ENCODE assay signal across 19 cellular contexts in the genomic region with DNA sequence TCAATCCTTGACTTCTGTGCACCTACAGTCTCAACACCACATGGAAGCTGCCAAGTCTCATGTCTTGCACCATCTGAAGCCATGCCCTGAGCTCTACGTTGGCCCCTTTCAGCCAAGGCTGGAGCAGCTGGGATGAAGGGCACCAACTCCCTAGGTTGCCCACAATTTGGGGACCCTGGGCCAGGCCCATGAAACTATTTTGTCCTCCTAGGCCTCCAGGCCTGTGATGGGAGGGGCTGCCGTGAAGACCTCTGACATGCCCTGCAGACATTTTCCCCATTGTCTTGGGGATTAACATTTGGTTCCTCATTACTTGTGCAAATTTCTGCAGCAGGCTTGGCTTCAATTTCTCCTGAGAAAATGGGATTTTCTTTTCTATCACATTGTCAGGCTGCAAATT.
"Had no signal": no experiment of that assay in that cellular context is flagged by ENCODE, and none has a peak within 500 bp of the region (broad histone marks: within the 10 kb centered on the region; RNA-seq: fewer than 3 reads in every experiment).

No MANE protein-coding gene starts in this region.

- H3K4me3 Mint-ChIP-seq: dendritic cell treated with granulocyte-macrophage colony-stimulating factor and Interleukin-4, amounts not matched to agents 40 ng/mL and 50 ng/mL, for 4 days; effector memory CD8-positive, alpha-beta T cell; naive thymus-derived CD4-positive, alpha-beta T cell had no signal

- H3K4me1 ChIP-seq: colonic mucosa, esophagus muscularis mucosa, foreskin keratinocyte, gastrocnemius medialis, heart right ventricle, left lung, lower lobe of right lung had no signal

- DNase-seq: colonic mucosa; cortex of kidney; effector CD8-positive, alpha-beta T cell; effector memory CD8-positive, alpha-beta T cell; foreskin keratinocyte; gastrocnemius medialis; glutamatergic neuron; head of caudate nucleus; heart right ventricle; hippocampal formation; left cardiac atrium; left ventricle myocardium superior; lower lobe of right lung; mesenchymal stem cell; midbrain; naive thymus-derived CD4-positive, alpha-beta T cell had no signal

- H3K27me3 ChIP-seq: colonic mucosa, esophagus muscularis mucosa, foreskin keratinocyte, gastrocnemius medialis, heart right ventricle, left lung had no signal

- H3K4me3 ChIP-seq: colonic mucosa, esophagus muscularis mucosa, gastrocnemius medialis, heart right ventricle, left lung, lower lobe of right lung had no signal

- H3K36me3 ChIP-seq: colonic mucosa, esophagus muscularis mucosa, gastrocnemius medialis, heart right ventricle, left lung, lower lobe of right lung had no signal

- H3K27ac Mint-ChIP-seq: dendritic cell treated with granulocyte-macrophage colony-stimulating factor and Interleukin-4, amounts not matched to agents 40 ng/mL and 50 ng/mL, for 4 days; effector memory CD8-positive, alpha-beta T cell; naive thymus-derived CD4-positive, alpha-beta T cell had no signal

- H3K9me3 ChIP-seq: gastrocnemius medialis, lower lobe of right lung had no signal

- H3K27ac ChIP-seq: colonic mucosa, esophagus muscularis mucosa, foreskin keratinocyte, gastrocnemius medialis, heart right ventricle, left lung, lower lobe of right lung had no signal

- H3K4me1 Mint-ChIP-seq: naive thymus-derived CD4-positive, alpha-beta T cell had no signal

- H3K27me3 Mint-ChIP-seq: dendritic cell treated with granulocyte-macrophage colony-stimulating factor and Interleukin-4, amounts not matched to agents 40 ng/mL and 50 ng/mL, for 4 days; effector memory CD8-positive, alpha-beta T cell had no signal
